In genomic region chr6:138084904-138085838, GRCh38 we compare ENCODE assay signal across 1 cellular context.
TF ChIP-seq lines count a peak whose summit lies in the region.

No MANE protein-coding gene starts in this region.

TF ChIP-seq in IMR-90, 13 proteins besides CTCF, POLR2A, EP300 and RAD21:
- TF ChIP-seq NFE2L2 (IDR thresholded peaks at IDR 0.05; ENCODE audit: low read depth, low read length) = no peak
- TF ChIP-seq MAFK (IDR thresholded peaks at IDR 0.05; ENCODE audit: low read depth, low read length) = no peak
- TF ChIP-seq MAZ (IDR thresholded peaks at IDR 0.05; ENCODE audit: borderline replicate concordance, low read depth, low read length) = no peak
- TF ChIP-seq MXI1 (IDR thresholded peaks at IDR 0.05; ENCODE audit: borderline replicate concordance, low read depth, low read length) = no peak
- no peak for TF ChIP-seq CHD1 (IDR thresholded peaks at IDR 0.05; ENCODE audit: low read depth, low read length)
- no peak for TF ChIP-seq USF2 (IDR thresholded peaks at IDR 0.05; ENCODE audit: low read depth, low read length)
- TF ChIP-seq SMC3 (IDR thresholded peaks at IDR 0.05; ENCODE audit: low read depth, low read length) = no peak
- TF ChIP-seq BHLHE40 (IDR thresholded peaks at IDR 0.05; ENCODE audit: low read depth, low read length) = no peak
